2 cellular contexts compared by ENCODE assay signal in the genomic region with DNA sequence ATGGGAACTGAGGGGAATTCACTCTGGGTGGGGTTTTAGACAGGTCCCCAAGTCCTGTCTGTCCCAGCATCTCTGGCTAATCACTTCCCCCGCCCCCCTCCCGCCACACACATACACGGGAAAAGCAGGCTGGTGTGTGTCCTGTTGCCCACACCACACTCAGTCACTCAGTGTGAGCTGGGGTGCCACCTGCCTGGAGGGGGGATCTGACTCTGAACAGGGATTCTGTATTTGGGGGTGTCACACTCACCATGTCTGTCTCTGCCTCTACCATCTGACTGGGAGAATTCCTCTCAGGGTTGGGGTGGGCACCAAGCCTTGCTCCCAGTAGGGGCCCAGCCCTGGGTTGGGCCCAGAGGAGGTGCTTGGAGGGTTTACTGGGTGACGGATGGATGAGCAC.
TF ChIP-seq lines count a peak whose summit lies in the region.

No MANE protein-coding gene starts in this region.

TF ChIP-seq in GM23338, 12 proteins besides CTCF, POLR2A, EP300 and RAD21 (continued from another document):
- TF ChIP-seq, protein P1, sequence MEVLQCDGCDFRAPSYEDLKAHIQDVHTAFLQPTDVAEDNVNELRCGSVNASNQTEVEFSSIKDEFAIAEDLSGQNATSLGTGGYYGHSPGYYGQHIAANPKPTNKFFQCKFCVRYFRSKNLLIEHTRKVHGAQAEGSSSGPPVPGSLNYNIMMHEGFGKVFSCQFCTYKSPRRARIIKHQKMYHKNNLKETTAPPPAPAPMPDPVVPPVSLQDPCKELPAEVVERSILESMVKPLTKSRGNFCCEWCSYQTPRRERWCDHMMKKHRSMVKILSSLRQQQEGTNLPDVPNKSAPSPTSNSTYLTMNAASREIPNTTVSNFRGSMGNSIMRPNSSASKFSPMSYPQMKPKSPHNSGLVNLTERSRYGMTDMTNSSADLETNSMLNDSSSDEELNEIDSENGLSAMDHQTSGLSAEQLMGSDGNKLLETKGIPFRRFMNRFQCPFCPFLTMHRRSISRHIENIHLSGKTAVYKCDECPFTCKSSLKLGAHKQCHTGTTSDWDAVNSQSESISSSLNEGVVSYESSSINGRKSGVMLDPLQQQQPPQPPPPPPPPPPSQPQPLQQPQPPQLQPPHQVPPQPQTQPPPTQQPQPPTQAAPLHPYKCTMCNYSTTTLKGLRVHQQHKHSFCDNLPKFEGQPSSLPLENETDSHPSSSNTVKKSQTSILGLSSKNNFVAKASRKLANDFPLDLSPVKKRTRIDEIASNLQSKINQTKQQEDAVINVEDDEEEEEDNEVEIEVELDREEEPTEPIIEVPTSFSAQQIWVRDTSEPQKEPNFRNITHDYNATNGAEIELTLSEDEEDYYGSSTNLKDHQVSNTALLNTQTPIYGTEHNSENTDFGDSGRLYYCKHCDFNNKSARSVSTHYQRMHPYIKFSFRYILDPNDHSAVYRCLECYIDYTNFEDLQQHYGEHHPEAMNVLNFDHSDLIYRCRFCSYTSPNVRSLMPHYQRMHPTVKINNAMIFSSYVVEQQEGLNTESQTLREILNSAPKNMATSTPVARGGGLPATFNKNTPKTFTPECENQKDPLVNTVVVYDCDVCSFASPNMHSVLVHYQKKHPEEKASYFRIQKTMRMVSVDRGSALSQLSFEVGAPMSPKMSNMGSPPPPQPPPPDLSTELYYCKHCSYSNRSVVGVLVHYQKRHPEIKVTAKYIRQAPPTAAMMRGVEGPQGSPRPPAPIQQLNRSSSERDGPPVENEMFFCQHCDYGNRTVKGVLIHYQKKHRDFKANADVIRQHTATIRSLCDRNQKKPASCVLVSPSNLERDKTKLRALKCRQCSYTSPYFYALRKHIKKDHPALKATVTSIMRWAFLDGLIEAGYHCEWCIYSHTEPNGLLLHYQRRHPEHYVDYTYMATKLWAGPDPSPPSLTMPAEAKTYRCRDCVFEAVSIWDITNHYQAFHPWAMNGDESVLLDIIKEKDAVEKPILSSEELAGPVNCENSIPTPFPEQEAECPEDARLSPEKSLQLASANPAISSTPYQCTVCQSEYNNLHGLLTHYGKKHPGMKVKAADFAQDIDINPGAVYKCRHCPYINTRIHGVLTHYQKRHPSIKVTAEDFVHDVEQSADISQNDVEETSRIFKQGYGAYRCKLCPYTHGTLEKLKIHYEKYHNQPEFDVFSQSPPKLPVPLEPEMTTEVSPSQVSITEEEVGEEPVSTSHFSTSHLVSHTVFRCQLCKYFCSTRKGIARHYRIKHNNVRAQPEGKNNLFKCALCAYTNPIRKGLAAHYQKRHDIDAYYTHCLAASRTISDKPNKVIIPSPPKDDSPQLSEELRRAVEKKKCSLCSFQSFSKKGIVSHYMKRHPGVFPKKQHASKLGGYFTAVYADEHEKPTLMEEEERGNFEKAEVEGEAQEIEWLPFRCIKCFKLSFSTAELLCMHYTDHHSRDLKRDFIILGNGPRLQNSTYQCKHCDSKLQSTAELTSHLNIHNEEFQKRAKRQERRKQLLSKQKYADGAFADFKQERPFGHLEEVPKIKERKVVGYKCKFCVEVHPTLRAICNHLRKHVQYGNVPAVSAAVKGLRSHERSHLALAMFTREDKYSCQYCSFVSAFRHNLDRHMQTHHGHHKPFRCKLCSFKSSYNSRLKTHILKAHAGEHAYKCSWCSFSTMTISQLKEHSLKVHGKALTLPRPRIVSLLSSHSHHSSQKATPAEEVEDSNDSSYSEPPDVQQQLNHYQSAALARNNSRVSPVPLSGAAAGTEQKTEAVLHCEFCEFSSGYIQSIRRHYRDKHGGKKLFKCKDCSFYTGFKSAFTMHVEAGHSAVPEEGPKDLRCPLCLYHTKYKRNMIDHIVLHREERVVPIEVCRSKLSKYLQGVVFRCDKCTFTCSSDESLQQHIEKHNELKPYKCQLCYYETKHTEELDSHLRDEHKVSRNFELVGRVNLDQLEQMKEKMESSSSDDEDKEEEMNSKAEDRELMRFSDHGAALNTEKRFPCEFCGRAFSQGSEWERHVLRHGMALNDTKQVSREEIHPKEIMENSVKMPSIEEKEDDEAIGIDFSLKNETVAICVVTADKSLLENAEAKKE (CRISPR knock-in tag; IDR thresholded peaks at IDR 0.05), result no peak
- TF ChIP-seq EZH2phosphoT487 (IDR thresholded peaks at IDR 0.05; ENCODE audit: unreplicated experiment) (no peak), ZNF331 (CRISPR knock-in tag; IDR thresholded peaks at IDR 0.05; ENCODE audit: low read depth) (no peak), ZNF114 (CRISPR knock-in tag; IDR thresholded peaks at IDR 0.05) (no peak), CREB1 (CRISPR knock-in tag; IDR thresholded peaks at IDR 0.05; ENCODE audit: low read depth) (no peak), STAT1 (IDR thresholded peaks at IDR 0.05; ENCODE audit: unreplicated experiment) (no peak), JUNB (IDR thresholded peaks at IDR 0.05; ENCODE audit: unreplicated experiment) (no peak)
- TF ChIP-seq, protein P2, sequence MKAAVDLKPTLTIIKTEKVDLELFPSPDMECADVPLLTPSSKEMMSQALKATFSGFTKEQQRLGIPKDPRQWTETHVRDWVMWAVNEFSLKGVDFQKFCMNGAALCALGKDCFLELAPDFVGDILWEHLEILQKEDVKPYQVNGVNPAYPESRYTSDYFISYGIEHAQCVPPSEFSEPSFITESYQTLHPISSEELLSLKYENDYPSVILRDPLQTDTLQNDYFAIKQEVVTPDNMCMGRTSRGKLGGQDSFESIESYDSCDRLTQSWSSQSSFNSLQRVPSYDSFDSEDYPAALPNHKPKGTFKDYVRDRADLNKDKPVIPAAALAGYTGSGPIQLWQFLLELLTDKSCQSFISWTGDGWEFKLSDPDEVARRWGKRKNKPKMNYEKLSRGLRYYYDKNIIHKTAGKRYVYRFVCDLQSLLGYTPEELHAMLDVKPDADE (IDR thresholded peaks at IDR 0.05), result no peak
- TF ChIP-seq, protein P3, sequence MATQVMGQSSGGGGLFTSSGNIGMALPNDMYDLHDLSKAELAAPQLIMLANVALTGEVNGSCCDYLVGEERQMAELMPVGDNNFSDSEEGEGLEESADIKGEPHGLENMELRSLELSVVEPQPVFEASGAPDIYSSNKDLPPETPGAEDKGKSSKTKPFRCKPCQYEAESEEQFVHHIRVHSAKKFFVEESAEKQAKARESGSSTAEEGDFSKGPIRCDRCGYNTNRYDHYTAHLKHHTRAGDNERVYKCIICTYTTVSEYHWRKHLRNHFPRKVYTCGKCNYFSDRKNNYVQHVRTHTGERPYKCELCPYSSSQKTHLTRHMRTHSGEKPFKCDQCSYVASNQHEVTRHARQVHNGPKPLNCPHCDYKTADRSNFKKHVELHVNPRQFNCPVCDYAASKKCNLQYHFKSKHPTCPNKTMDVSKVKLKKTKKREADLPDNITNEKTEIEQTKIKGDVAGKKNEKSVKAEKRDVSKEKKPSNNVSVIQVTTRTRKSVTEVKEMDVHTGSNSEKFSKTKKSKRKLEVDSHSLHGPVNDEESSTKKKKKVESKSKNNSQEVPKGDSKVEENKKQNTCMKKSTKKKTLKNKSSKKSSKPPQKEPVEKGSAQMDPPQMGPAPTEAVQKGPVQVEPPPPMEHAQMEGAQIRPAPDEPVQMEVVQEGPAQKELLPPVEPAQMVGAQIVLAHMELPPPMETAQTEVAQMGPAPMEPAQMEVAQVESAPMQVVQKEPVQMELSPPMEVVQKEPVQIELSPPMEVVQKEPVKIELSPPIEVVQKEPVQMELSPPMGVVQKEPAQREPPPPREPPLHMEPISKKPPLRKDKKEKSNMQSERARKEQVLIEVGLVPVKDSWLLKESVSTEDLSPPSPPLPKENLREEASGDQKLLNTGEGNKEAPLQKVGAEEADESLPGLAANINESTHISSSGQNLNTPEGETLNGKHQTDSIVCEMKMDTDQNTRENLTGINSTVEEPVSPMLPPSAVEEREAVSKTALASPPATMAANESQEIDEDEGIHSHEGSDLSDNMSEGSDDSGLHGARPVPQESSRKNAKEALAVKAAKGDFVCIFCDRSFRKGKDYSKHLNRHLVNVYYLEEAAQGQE (IDR thresholded peaks at IDR 0.05; ENCODE audit: unreplicated experiment), result no peak

TF ChIP-seq in GM12878, 131 proteins besides CTCF, POLR2A, EP300 and RAD21 (continued from another document):
- no peak for TF ChIP-seq NKRF (conservative IDR thresholded peaks at IDR 0.05)
- TF ChIP-seq, protein P4, sequence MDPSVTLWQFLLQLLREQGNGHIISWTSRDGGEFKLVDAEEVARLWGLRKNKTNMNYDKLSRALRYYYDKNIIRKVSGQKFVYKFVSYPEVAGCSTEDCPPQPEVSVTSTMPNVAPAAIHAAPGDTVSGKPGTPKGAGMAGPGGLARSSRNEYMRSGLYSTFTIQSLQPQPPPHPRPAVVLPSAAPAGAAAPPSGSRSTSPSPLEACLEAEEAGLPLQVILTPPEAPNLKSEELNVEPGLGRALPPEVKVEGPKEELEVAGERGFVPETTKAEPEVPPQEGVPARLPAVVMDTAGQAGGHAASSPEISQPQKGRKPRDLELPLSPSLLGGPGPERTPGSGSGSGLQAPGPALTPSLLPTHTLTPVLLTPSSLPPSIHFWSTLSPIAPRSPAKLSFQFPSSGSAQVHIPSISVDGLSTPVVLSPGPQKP (IDR thresholded peaks at IDR 0.05; ENCODE audit: low read depth, low read length), result no peak
- no peak for TF ChIP-seq ZNF274 (IDR thresholded peaks at IDR 0.05; ENCODE audit: insufficient read depth, insufficient read length)
- TF ChIP-seq HDGF (IDR thresholded peaks at IDR 0.05), result no peak
- TF ChIP-seq LARP7 (IDR thresholded peaks at IDR 0.05), result no peak
- no peak for TF ChIP-seq KLF5 (IDR thresholded peaks at IDR 0.05; ENCODE audit: partially characterized antibody)
- TF ChIP-seq BCL11A (IDR thresholded peaks at IDR 0.05; ENCODE audit: low read depth, low read length), result no peak
- TF ChIP-seq CUX1 (IDR thresholded peaks at IDR 0.05; ENCODE audit: insufficient replicate concordance, low read depth, low read length), result no peak
- no peak for TF ChIP-seq NFIC (IDR thresholded peaks at IDR 0.05; ENCODE audit: low read depth, low read length)
- no peak for TF ChIP-seq CBFB (IDR thresholded peaks at IDR 0.05; ENCODE audit: low read depth)
